Comparison of ENCODE assay signal across 11 cellular contexts in genomic region chr11:5922749-5923426, GRCh38. TPM values are rescaled to one million over a fixed set of nuclear protein-coding genes. Genes with fewer than 3 reads are reported as not detected.
DNase-seq lines count a peak whose midpoint lies in the region; ATAC-seq and TF ChIP-seq lines count a peak whose summit lies in the region.
"Had no signal": no experiment of that assay in that cellular context is flagged by ENCODE, and none has a peak within 500 bp of the region (broad histone marks: within the 10 kb centered on the region; RNA-seq: fewer than 3 reads in every experiment).

No MANE protein-coding gene starts in this region.

- H3K9me3 ChIP-seq in WERI-Rb-1 (ENCODE audit: severe bottlenecking), result peaks cover 4% of the 10 kb centered on the region
- H3K9me3 ChIP-seq: vagina had no signal

- H3K27ac ChIP-seq in WERI-Rb-1, result no peak overlapping the region
- H3K27ac ChIP-seq: SK-N-MC, vagina had no signal

- no peaks in the 10 kb centered on the region for H3K36me3 ChIP-seq in WERI-Rb-1
- H3K36me3 ChIP-seq: vagina had no signal

- H3K4me3 ChIP-seq in WERI-Rb-1 (ENCODE audit: low read depth, low read length), result no peak overlapping the region
- H3K4me3 ChIP-seq: SK-N-MC, vagina had no signal

- peaks cover 17% of the 10 kb centered on the region for H3K27me3 ChIP-seq in WERI-Rb-1 (ENCODE audit: insufficient read depth, low read depth, severe bottlenecking)
- H3K27me3 ChIP-seq: vagina had no signal

- TF ChIP-seq CTCF in WERI-Rb-1 (IDR thresholded peaks at IDR 0.05; ENCODE audit: low read depth, low read length), result no peak

- DNase-seq in A172 (ENCODE audit: low spot score) (peak; percentile 86), SW480 (ENCODE audit: low spot score) (peak; percentile 19), islet precursor cell (no peak), WERI-Rb-1 (no peak), NCI-H2171 treated with DMSO at 0.1 percent for 48 hours (lab: John Stamatoyannopoulos, UW) (no peak)
- DNase-seq: right cardiac atrium had no signal

- peak; percentile 90 for ATAC-seq in GM19025 (IDR thresholded peaks at IDR 0.05; ENCODE audit: low read depth, unreplicated experiment)
- peak; percentile 86 for ATAC-seq in HG02981 (IDR thresholded peaks at IDR 0.05; ENCODE audit: unreplicated experiment)
- ATAC-seq in GM21515 (IDR thresholded peaks at IDR 0.05; ENCODE audit: unreplicated experiment), result no peak
- ATAC-seq: right cardiac atrium had no signal

RNA-seq across cellular contexts. Expression of gene OR56A3, which starts 19.2 kb away (rescaled TPM):
- not detected in 2 replicates for total RNA-seq in A172 (2014; rRNA removed; shearing (Covaris generic))
- total RNA-seq: right cardiac atrium, vagina had no signal

RNA-seq across cellular contexts. Expression of gene OR52E5, which starts 29.9 kb away (rescaled TPM):
- total RNA-seq in A172 (2014; rRNA removed; shearing (Covaris generic)), result not detected in 2 replicates
- total RNA-seq: right cardiac atrium, vagina had no signal

RNA-seq across cellular contexts. Expression of gene OR52E4, which starts 42.5 kb away (rescaled TPM):
- not detected in 2 replicates for total RNA-seq in A172 (2014; rRNA removed; shearing (Covaris generic))
- total RNA-seq: right cardiac atrium, vagina had no signal

RNA-seq across cellular contexts. Expression of gene OR56A5, which starts 45.4 kb away (rescaled TPM):
- not detected in 2 replicates for total RNA-seq in A172 (2014; rRNA removed; shearing (Covaris generic))
- total RNA-seq: right cardiac atrium, vagina had no signal

Comparison
In these comparisons a context has a peak if more than half of its experiments do, and no peak if none do; other contexts are left out.
1. DNase-seq: peak in A172 (single experiment) and SW480 (single experiment); none in islet precursor cell (single experiment), WERI-Rb-1 (single experiment) and NCI-H2171 treated with DMSO at 0.1 percent for 48 hours (single experiment).